ENCODE assay signal across 8 cellular contexts in the genomic region with DNA sequence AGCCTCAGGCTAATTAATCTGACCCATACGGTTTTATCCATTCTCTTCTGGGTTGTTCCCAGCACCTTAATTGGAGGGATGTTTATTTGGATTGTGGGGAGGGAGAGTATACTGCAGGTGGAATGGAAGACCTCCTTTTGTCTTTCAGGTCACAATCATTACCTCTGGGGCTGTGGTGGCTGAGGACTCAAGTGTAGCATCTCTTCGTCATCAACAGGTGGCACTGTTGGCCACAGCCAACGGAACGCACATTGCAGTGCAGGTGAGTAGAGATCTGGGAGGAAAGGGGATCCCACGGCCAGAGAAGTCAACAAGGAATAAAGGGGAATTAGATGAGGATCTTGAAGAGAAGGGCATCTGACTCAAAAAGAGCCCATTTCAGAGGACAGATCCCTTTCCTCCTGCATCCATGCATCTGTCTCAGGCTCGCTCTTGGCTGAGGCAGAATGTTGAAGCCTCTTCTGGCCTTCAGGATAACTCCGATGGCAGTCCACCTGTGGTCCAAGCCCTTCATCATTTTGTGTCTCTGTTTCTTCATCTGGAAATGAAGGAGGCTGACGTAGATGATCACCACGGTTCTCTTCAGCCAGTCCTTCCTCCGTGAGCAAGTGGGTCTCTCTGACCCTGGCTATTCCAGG. TPM values are rescaled to one million over a fixed set of nuclear protein-coding genes. Genes with fewer than 3 reads are reported as not detected.
A peak's percentile ranks its signal among the peaks of the same experiment; 100 is the strongest.
DNase-seq lines count a peak whose midpoint lies in the region; ATAC-seq, FAIRE-seq and TF ChIP-seq lines count a peak whose summit lies in the region.

No MANE protein-coding gene starts in this region.

- FAIRE-seq in endothelial cell of umbilical vein (lab: Jason Lieb, UNC): peak; percentile 73

- dilution Hi-C loops in endothelial cell of umbilical vein (cut with MboI; ENCODE audit: extremely low pct_ligation_motif_present, low sequenced_read_pairs): no loop called here

- TF ChIP-seq POLR2A in endothelial cell of umbilical vein (IDR thresholded peaks at IDR 0.05; ENCODE audit: low read depth, low read length): no peak

- H3K27me3 ChIP-seq in endothelial cell of umbilical vein (ENCODE audit: control insufficient read depth in 2 of 2, insufficient read depth in 2 of 2, low read length in 2 of 2): no peaks in the 10 kb centered on the region

- H3K9ac ChIP-seq in endothelial cell of umbilical vein (replicated peaks; ENCODE audit: extremely low read depth, insufficient read depth, low read length): no peak overlapping the region

- no peak overlapping the region for H2AFZ ChIP-seq in endothelial cell of umbilical vein (ENCODE audit: low read depth, low read length)

- peaks cover 14% of the 10 kb centered on the region for H3K4me1 Mint-ChIP-seq in activated CD4-positive, alpha-beta T cell treated with anti-CD3 and anti-CD28 coated beads, Interleukin-2, amount 10 ng/mL, durations not matched to agents 24 days and 14 days
- peaks cover 14 to 16% (median 15%) of the 10 kb centered on the region in 4 donors for H3K4me1 Mint-ChIP-seq in naive thymus-derived CD8-positive, alpha-beta T cell

- peaks cover 10% of the 10 kb centered on the region for H3K4me1 ChIP-seq in endothelial cell of umbilical vein (ENCODE audit: control insufficient read depth, extremely low read depth, insufficient read depth, low read length)

- no peak overlapping the region for H3K4me2 ChIP-seq in endothelial cell of umbilical vein (ENCODE audit: insufficient read depth, low read length)

- no TSS peak for BruUV-seq in endothelial cell of umbilical vein (replicated peaks; lab: Mats Ljungman, UMichigan)

- peak overlapping the region; percentile 27 for H3K27ac Mint-ChIP-seq in activated CD4-positive, alpha-beta T cell treated with anti-CD3 and anti-CD28 coated beads, Interleukin-2, amount 10 ng/mL, durations not matched to agents 24 days and 14 days
- H3K27ac Mint-ChIP-seq in naive thymus-derived CD8-positive, alpha-beta T cell: peak overlapping the region in 8 of 10 donors; percentile 4 to 74 (median 51)

- CTCF ChIA-PET in endothelial cell of umbilical vein (lab: Charles Lee): interaction anchor here (0.8 to 2.4 kb wide), 14 partner anchors 8 to 157 kb away, joined by 3 to 22 read pairs (median 4); partner anchors contain the start of gene FANCE

- H4K20me1 ChIP-seq in endothelial cell of umbilical vein (replicated peaks; ENCODE audit: control insufficient read depth, extremely low read depth, insufficient read depth, low read length): no peaks in the 10 kb centered on the region

- DNase-seq in SIG-M5 treated with dmso at 0.1 percent for 504 hours (lab: John Stamatoyannopoulos, UW; ENCODE audit: unreplicated experiment) (peak; percentile 15), SIG-M5 (lab: John Stamatoyannopoulos, UW) (no peak), NCI-H1930 (lab: John Stamatoyannopoulos, UW) (peak; percentile 10 to 23), endothelial cell of umbilical vein (ENCODE audit: low read depth, low spot score) (peak; percentile 33), SKM-1 treated with dmso at 0.1 percent for 144 hours (lab: John Stamatoyannopoulos, UW; ENCODE audit: unreplicated experiment) (no peak)
- peak; percentile 87 for DNase-seq in activated CD4-positive, alpha-beta T cell treated with anti-CD3 and anti-CD28 coated beads, Interleukin-2, amount 10 ng/mL, durations not matched to agents 24 days and 14 days
- peak in 9 of 10 donors; percentile 33 to 75 (median 52) for DNase-seq in naive thymus-derived CD8-positive, alpha-beta T cell

- H3K36me3 ChIP-seq in endothelial cell of umbilical vein (ENCODE audit: control insufficient read depth in 2 of 2, extremely low read depth in 1 of 2, insufficient read depth in 2 of 2, low read length in 2 of 2): peaks cover 6 to 38% of the 10 kb centered on the region in 2 experiments

- intact Hi-C loops in activated CD4-positive, alpha-beta T cell treated with anti-CD3 and anti-CD28 coated beads, Interleukin-2, amount 10 ng/mL, durations not matched to agents 24 days and 14 days (cut with micrococcal nuclease): no loop called here
- intact Hi-C loops in endothelial cell of umbilical vein (cut with micrococcal nuclease): loop anchor here (10.0 kb wide), 1 partner anchor 440 kb away; the partner anchor contains the start of gene ARMC12

- H3K4me3 Mint-ChIP-seq in activated CD4-positive, alpha-beta T cell treated with anti-CD3 and anti-CD28 coated beads, Interleukin-2, amount 10 ng/mL, durations not matched to agents 24 days and 14 days: no peak overlapping the region
- H3K4me3 Mint-ChIP-seq in naive thymus-derived CD8-positive, alpha-beta T cell: peak overlapping the region in 2 of 10 donors; percentile 2 to 42

- peaks cover 27% of the 10 kb centered on the region for H3K36me3 Mint-ChIP-seq in activated CD4-positive, alpha-beta T cell treated with anti-CD3 and anti-CD28 coated beads, Interleukin-2, amount 10 ng/mL, durations not matched to agents 24 days and 14 days (ENCODE audit: low read depth)
- H3K36me3 Mint-ChIP-seq in naive thymus-derived CD8-positive, alpha-beta T cell: peaks cover 5 to 47% (median 12%) of the 10 kb centered on the region in 3 donors

- H3K27me3 Mint-ChIP-seq in activated CD4-positive, alpha-beta T cell treated with anti-CD3 and anti-CD28 coated beads, Interleukin-2, amount 10 ng/mL, durations not matched to agents 24 days and 14 days: no peaks in the 10 kb centered on the region
- H3K27me3 Mint-ChIP-seq in naive thymus-derived CD8-positive, alpha-beta T cell: no peaks in the 10 kb centered on the region

- no peak overlapping the region for H3K27ac ChIP-seq in endothelial cell of umbilical vein (ENCODE audit: insufficient read depth, low read depth, low read length)

- no peaks in the 10 kb centered on the region for H3K9me1 ChIP-seq in endothelial cell of umbilical vein (replicated peaks; ENCODE audit: control insufficient read depth, extremely low read depth, insufficient read depth, low read length)

- ATAC-seq in naive thymus-derived CD8-positive, alpha-beta T cell: peak; percentile 38 to 43
- no peak for ATAC-seq in GM21717 (IDR thresholded peaks at IDR 0.05; ENCODE audit: unreplicated experiment)

- H3K9me3 ChIP-seq in endothelial cell of umbilical vein (replicated peaks; ENCODE audit: control insufficient read depth, insufficient read depth, low read length): no peaks in the 10 kb centered on the region

- peak; percentile 69 to 73 for TF ChIP-seq CTCF in endothelial cell of umbilical vein (IDR thresholded peaks at IDR 0.05; ENCODE audit: extremely low read depth in 1 of 2, insufficient read depth in 1 of 2, low read depth in 1 of 2, low read length in 2 of 2)

- no peaks in the 10 kb centered on the region for H3K79me2 ChIP-seq in endothelial cell of umbilical vein (ENCODE audit: control insufficient read depth, insufficient read depth, low read length)

- POLR2A ChIA-PET in endothelial cell of umbilical vein (lab: Charles Lee): no interaction called here
- POLR2A ChIA-PET in naive thymus-derived CD8-positive, alpha-beta T cell (lab: Charles Lee): interaction anchor here (0.8 to 26.1 kb wide), 3 partner anchors 26 to 174 kb away, joined by 3 to 766 read pairs (median 4); partner anchors contain the start of gene RPL10A

- H3K4me3 ChIP-seq in endothelial cell of umbilical vein (replicated peaks in 1 of 3; ENCODE audit: insufficient read depth in 1 of 3, low read depth in 1 of 3, low read length in 3 of 3): no peak overlapping the region

- no peaks in the 10 kb centered on the region for H3K9me3 Mint-ChIP-seq in activated CD4-positive, alpha-beta T cell treated with anti-CD3 and anti-CD28 coated beads, Interleukin-2, amount 10 ng/mL, durations not matched to agents 24 days and 14 days
- no peaks in the 10 kb centered on the region for H3K9me3 Mint-ChIP-seq in naive thymus-derived CD8-positive, alpha-beta T cell

RNA-seq across cellular contexts. Expression of gene DEF6, which starts 3.2 kb away (rescaled TPM):
- total RNA-seq in activated CD4-positive, alpha-beta T cell treated with anti-CD3 and anti-CD28 coated beads, Interleukin-2, amount 10 ng/mL, durations not matched to agents 24 days and 14 days: 103 and 113 TPM in 2 replicates
- total RNA-seq in endothelial cell of umbilical vein: 0.77 and 1.0 TPM in 2 replicates
- 0.43 and 0.59 TPM in 2 replicates for polyA plus RNA-seq in endothelial cell of umbilical vein
- 0.36 and 0.49 TPM in 2 replicates for polyA plus RNA-seq in endothelial cell of umbilical vein (2011; cell fraction: cytosol; rRNA removed)
- 2.2 and 2.8 TPM in 2 replicates for polyA plus RNA-seq in endothelial cell of umbilical vein (2011; cell fraction: nucleus; rRNA removed)
- 0.74 and 1.3 TPM in 2 replicates for polyA plus RNA-seq in endothelial cell of umbilical vein (2012)
- 0.41 and 2.6 TPM in 2 replicates for polyA minus RNA-seq in endothelial cell of umbilical vein
- polyA minus RNA-seq in endothelial cell of umbilical vein (2011; cell fraction: cytosol; rRNA and poly(A)+ RNA removed): not detected
- polyA minus RNA-seq in endothelial cell of umbilical vein (2011; cell fraction: nucleus; rRNA and poly(A)+ RNA removed): 1.0 and 1.3 TPM in 2 replicates
- 100 to 1,000 TPM; 263 to 268 TPM for total RNA-seq in naive thymus-derived CD8-positive, alpha-beta T cell
- polyA plus RNA-seq in naive thymus-derived CD8-positive, alpha-beta T cell: 100 to 1,000 TPM in 2 of 3 donors, 10 to 100 TPM in 1; 93.7 to 196 (median 136) TPM

RNA-seq across cellular contexts. Expression of gene ZNF76, which starts 34.9 kb away (rescaled TPM):
- total RNA-seq in activated CD4-positive, alpha-beta T cell treated with anti-CD3 and anti-CD28 coated beads, Interleukin-2, amount 10 ng/mL, durations not matched to agents 24 days and 14 days: 31.0 and 31.4 TPM in 2 replicates
- total RNA-seq in endothelial cell of umbilical vein: 26.7 and 34.6 TPM in 2 replicates
- 27.9 and 33.3 TPM in 2 replicates for polyA plus RNA-seq in endothelial cell of umbilical vein
- polyA plus RNA-seq in endothelial cell of umbilical vein (2011; cell fraction: cytosol; rRNA removed): 18.4 and 20.7 TPM in 2 replicates
- polyA plus RNA-seq in endothelial cell of umbilical vein (2011; cell fraction: nucleus; rRNA removed): 91.7 and 122 TPM in 2 replicates
- 18.1 and 20.8 TPM in 2 replicates for polyA plus RNA-seq in endothelial cell of umbilical vein (2012)
- 35.4 and 44.9 TPM in 2 replicates for polyA minus RNA-seq in endothelial cell of umbilical vein
- polyA minus RNA-seq in endothelial cell of umbilical vein (2011; cell fraction: cytosol; rRNA and poly(A)+ RNA removed): 9.7 TPM
- 26.9 and 29.8 TPM in 2 replicates for polyA minus RNA-seq in endothelial cell of umbilical vein (2011; cell fraction: nucleus; rRNA and poly(A)+ RNA removed)
- total RNA-seq in naive thymus-derived CD8-positive, alpha-beta T cell: 10 to 100 TPM; 94.7 to 96.8 TPM
- 10 to 100 TPM; 22.1 to 35.9 (median 30.7) TPM for polyA plus RNA-seq in naive thymus-derived CD8-positive, alpha-beta T cell

RNA-seq across cellular contexts. Expression of gene PPARD, which starts 47.9 kb away (rescaled TPM):
- total RNA-seq in activated CD4-positive, alpha-beta T cell treated with anti-CD3 and anti-CD28 coated beads, Interleukin-2, amount 10 ng/mL, durations not matched to agents 24 days and 14 days: 19.0 TPM in 2 replicates
- 23.4 and 29.2 TPM in 2 replicates for total RNA-seq in endothelial cell of umbilical vein
- 29.2 and 32.5 TPM in 2 replicates for polyA plus RNA-seq in endothelial cell of umbilical vein
- 18.4 and 22.5 TPM in 2 replicates for polyA plus RNA-seq in endothelial cell of umbilical vein (2011; cell fraction: cytosol; rRNA removed)
- 23.4 and 24.6 TPM in 2 replicates for polyA plus RNA-seq in endothelial cell of umbilical vein (2011; cell fraction: nucleus; rRNA removed)
- polyA plus RNA-seq in endothelial cell of umbilical vein (2012): 17.6 and 21.9 TPM in 2 replicates
- polyA minus RNA-seq in endothelial cell of umbilical vein: 21.0 and 22.8 TPM in 2 replicates
- 4.2 TPM for polyA minus RNA-seq in endothelial cell of umbilical vein (2011; cell fraction: cytosol; rRNA and poly(A)+ RNA removed)
- polyA minus RNA-seq in endothelial cell of umbilical vein (2011; cell fraction: nucleus; rRNA and poly(A)+ RNA removed): 9.3 and 9.5 TPM in 2 replicates
- 10 to 100 TPM; 48.7 to 50.6 TPM for total RNA-seq in naive thymus-derived CD8-positive, alpha-beta T cell
- 10 to 100 TPM in 1 of 3 donors, 1 to 10 TPM in 2; 1.9 to 14.3 (median 5.5) TPM for polyA plus RNA-seq in naive thymus-derived CD8-positive, alpha-beta T cell

Comparison
In these comparisons a context has a peak if more than half of its experiments do, and no peak if none do; other contexts are left out.
1. DNase-seq: peak in SIG-M5 treated with dmso at 0.1 percent for 504 hours (single experiment), NCI-H1930 (2 of 2), activated CD4-positive, alpha-beta T cell treated with anti-CD3 and anti-CD28 coated beads, Interleukin-2, amount 10 ng/mL, durations not matched to agents 24 days and 14 days (single experiment), endothelial cell of umbilical vein (single experiment) and naive thymus-derived CD8-positive, alpha-beta T cell (9 of 10); none in SIG-M5 (single experiment) and SKM-1 treated with dmso at 0.1 percent for 144 hours (single experiment).
2. RNA of gene DEF6, which starts 3.2 kb away (total RNA-seq): 263 to 268 TPM in naive thymus-derived CD8-positive, alpha-beta T cell and 103 to 113 TPM in activated CD4-positive, alpha-beta T cell treated with anti-CD3 and anti-CD28 coated beads, Interleukin-2, amount 10 ng/mL, durations not matched to agents 24 days and 14 days; 0.77 to 1.0 TPM in endothelial cell of umbilical vein; every median in the first group is over 10 times any median in the second.